In genomic region chr14:56195219-56195618, GRCh38 we compare ENCODE assay signal across 12 cellular contexts.
DNase-seq lines count a peak whose midpoint lies in the region; ATAC-seq and TF ChIP-seq lines count a peak whose summit lies in the region.
"Had no signal": no experiment of that assay in that cellular context is flagged by ENCODE, and none has a peak within 500 bp of the region (broad histone marks: within the 10 kb centered on the region; RNA-seq: fewer than 3 reads in every experiment).

No MANE protein-coding gene starts in this region.

- H2AFZ ChIP-seq in OCI-LY7 (ENCODE audit: low read length): peak overlapping the region; percentile 90
- no peak overlapping the region for H2AFZ ChIP-seq in smooth muscle cell (ENCODE audit: low read depth)

- CTCF ChIA-PET in OCI-LY7 (lab: Charles Lee; ENCODE audit: unreplicated experiment): no interaction called here

- intact Hi-C loops in OCI-LY7 (cut with micrococcal nuclease; ENCODE audit: unreplicated experiment): no loop called here
- intact Hi-C loops in esophagus squamous epithelium (cut with DNase I): no loop called here

- H3K9ac ChIP-seq in smooth muscle cell (ENCODE audit: low read depth): no peak overlapping the region

- H3K4me2 ChIP-seq in OCI-LY7 (ENCODE audit: low read length): peak overlapping the region; percentile 66
- no peak overlapping the region for H3K4me2 ChIP-seq in smooth muscle cell

- no peak for DNase-seq in T-helper 2 cell treated with Interferon-gamma antibody and Interleukin-4, amounts not matched to agents 5 μg/mL and 100 μg/mL, for 36 hours (ENCODE audit: low spot score)
- no peak for DNase-seq in T-helper 2 cell
- peak; percentile 81 for DNase-seq in OCI-LY7 (ENCODE audit: low spot score)
- no peak for DNase-seq in esophagus squamous epithelium (lab: John Stamatoyannopoulos, UW)
- no peak for DNase-seq in smooth muscle cell (lab: John Stamatoyannopoulos, UW; ENCODE audit: unreplicated experiment)
- no peak for DNase-seq in islet precursor cell
- DNase-seq in BE2C: no peak
- DNase-seq: adrenal gland, DMS79 treated with DMSO at 0.1 percent for 48 hours, Karpas-422 had no signal

- H4K20me1 ChIP-seq in OCI-LY7 (ENCODE audit: insufficient read depth, low read length): no peaks in the 10 kb centered on the region
- H4K20me1 ChIP-seq in smooth muscle cell (ENCODE audit: low read depth): no peaks in the 10 kb centered on the region

- BruUV-seq in OCI-LY7 (replicated peaks; lab: Mats Ljungman, UMichigan): no TSS peak

- H3K27me3 ChIP-seq in esophagus squamous epithelium (no peaks in the 10 kb centered on the region), smooth muscle cell (ENCODE audit: low read depth) (no peaks in the 10 kb centered on the region), BE2C (no peaks in the 10 kb centered on the region)
- H3K27me3 ChIP-seq: adrenal gland had no signal

- no peaks in the 10 kb centered on the region for H3K36me3 Mint-ChIP-seq in T-helper 2 cell treated with Interferon-gamma antibody and Interleukin-4, amounts not matched to agents 5 μg/mL and 100 μg/mL, for 36 hours (ENCODE audit: low read depth)

- H3K9me3 ChIP-seq in OCI-LY7 (ENCODE audit: low read length): no peaks in the 10 kb centered on the region; the same call in 1 of the 2 replicates
- no peaks in the 10 kb centered on the region for H3K9me3 ChIP-seq in esophagus squamous epithelium
- H3K9me3 ChIP-seq in smooth muscle cell (replicated peaks; ENCODE audit: low read depth): no peaks in the 10 kb centered on the region
- H3K9me3 ChIP-seq in BE2C: no peaks in the 10 kb centered on the region
- H3K9me3 ChIP-seq: adrenal gland had no signal

- H3K27ac Mint-ChIP-seq in T-helper 2 cell treated with Interferon-gamma antibody and Interleukin-4, amounts not matched to agents 5 μg/mL and 100 μg/mL, for 36 hours: peak overlapping the region; percentile 18

- H3K9me3 Mint-ChIP-seq in T-helper 2 cell treated with Interferon-gamma antibody and Interleukin-4, amounts not matched to agents 5 μg/mL and 100 μg/mL, for 36 hours: no peaks in the 10 kb centered on the region

- H3K4me3 ChIP-seq in OCI-LY7 (ENCODE audit: low read depth, low read length, poor library complexity, severe bottlenecking) (peak overlapping the region; percentile 28), esophagus squamous epithelium (no peak overlapping the region), smooth muscle cell (no peak overlapping the region), BE2C (ENCODE audit: low read depth, low read length) (no peak overlapping the region)
- H3K4me3 ChIP-seq: adrenal gland had no signal

- no peak overlapping the region for H3K4me3 Mint-ChIP-seq in T-helper 2 cell treated with Interferon-gamma antibody and Interleukin-4, amounts not matched to agents 5 μg/mL and 100 μg/mL, for 36 hours

- H3K79me2 ChIP-seq in OCI-LY7 (ENCODE audit: insufficient read depth, low read depth, low read length) (no peaks in the 10 kb centered on the region), smooth muscle cell (ENCODE audit: low read depth) (peaks cover 7% of the 10 kb centered on the region)

- POLR2A ChIA-PET in OCI-LY7 (lab: Charles Lee): interaction anchor here (0.6 to 0.9 kb wide), 2 partner anchors 8 to 651 kb away, joined by 3 to 4 read pairs; no protein-coding TSS in a partner anchor

- no peaks in the 10 kb centered on the region for H3K27me3 Mint-ChIP-seq in T-helper 2 cell treated with Interferon-gamma antibody and Interleukin-4, amounts not matched to agents 5 μg/mL and 100 μg/mL, for 36 hours (ENCODE audit: low read depth)

- no peak for TF ChIP-seq CTCF in OCI-LY7 (conservative IDR thresholded peaks at IDR 0.05; ENCODE audit: low read length)
- TF ChIP-seq CTCF in esophagus squamous epithelium (IDR thresholded peaks at IDR 0.05): no peak
- TF ChIP-seq CTCF in smooth muscle cell (IDR thresholded peaks at IDR 0.05; ENCODE audit: borderline replicate concordance, insufficient read depth, poor library complexity, severe bottlenecking): no peak
- TF ChIP-seq CTCF in BE2C (IDR thresholded peaks at IDR 0.05; ENCODE audit: low read depth, low read length): no peak

- H3K4me1 ChIP-seq in OCI-LY7 (ENCODE audit: insufficient read depth, low read length, poor library complexity, severe bottlenecking) (peaks cover 33% of the 10 kb centered on the region), esophagus squamous epithelium (peaks cover 0 to 28% (median 7%) of the 10 kb centered on the region in 3 donors), smooth muscle cell (ENCODE audit: low read depth) (peaks cover 33% of the 10 kb centered on the region), BE2C (peaks cover 23% of the 10 kb centered on the region; the same call in 1 of the 2 replicates)

- no peaks in the 10 kb centered on the region for H3K9me2 ChIP-seq in OCI-LY7 (ENCODE audit: insufficient read depth, low read length)

- peaks cover 20% of the 10 kb centered on the region for H3K4me1 Mint-ChIP-seq in T-helper 2 cell treated with Interferon-gamma antibody and Interleukin-4, amounts not matched to agents 5 μg/mL and 100 μg/mL, for 36 hours (ENCODE audit: low read depth)

- ATAC-seq in HG03460 (IDR thresholded peaks at IDR 0.05; ENCODE audit: unreplicated experiment): no peak
- ATAC-seq: Panc1 had no signal

- peak overlapping the region; percentile 95 for H3K27ac ChIP-seq in OCI-LY7 (ENCODE audit: low read depth, low read length, poor library complexity, severe bottlenecking)
- H3K27ac ChIP-seq in esophagus squamous epithelium: peak overlapping the region in 3 of 4 donors; percentile 54 to 62 (median 55)
- H3K27ac ChIP-seq in smooth muscle cell (ENCODE audit: low read depth): peak overlapping the region; percentile 87

- no peak for TF ChIP-seq POLR2A in esophagus squamous epithelium (IDR thresholded peaks at IDR 0.05)

- WGBS in esophagus squamous epithelium, 2 donors: 52 to 87% methylated on average over 4 to 5 of the region's 5 CpGs
- WGBS in smooth muscle cell (ENCODE audit: low lambda C conversion rate): 41% methylated on average over 5 of the region's 5 CpGs

- no peaks in the 10 kb centered on the region for H3K36me3 ChIP-seq in OCI-LY7 (ENCODE audit: insufficient read depth, low read length)
- H3K36me3 ChIP-seq in esophagus squamous epithelium: no peaks in the 10 kb centered on the region
- no peaks in the 10 kb centered on the region for H3K36me3 ChIP-seq in smooth muscle cell (ENCODE audit: low read depth)
- no peaks in the 10 kb centered on the region for H3K36me3 ChIP-seq in BE2C
- H3K36me3 ChIP-seq: adrenal gland had no signal

- peaks cover 16% of the 10 kb centered on the region for H3F3A ChIP-seq in smooth muscle cell (ENCODE audit: low read depth)
